Comparison of ENCODE assay signal across 13 cellular contexts in the genomic region with DNA sequence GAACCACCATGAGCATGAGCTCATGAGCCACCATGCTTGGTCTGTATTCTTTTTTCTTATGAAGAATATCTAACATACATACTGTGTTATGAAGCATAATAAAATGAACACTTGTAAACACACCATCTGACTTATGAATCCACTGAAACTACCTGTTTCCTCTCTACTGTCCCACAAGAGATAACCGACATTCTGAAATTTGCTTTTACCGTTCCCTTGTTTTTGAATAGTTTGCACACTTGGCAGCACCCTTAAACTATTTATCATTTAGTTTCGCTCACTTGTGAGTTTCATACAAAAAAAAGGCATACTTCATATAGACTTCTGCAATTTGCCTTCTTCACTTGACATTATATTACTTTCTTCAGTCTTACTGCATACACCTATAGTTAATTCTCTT. TPM values are rescaled to one million over a fixed set of nuclear protein-coding genes. Genes with fewer than 3 reads are reported as not detected.
A peak's percentile ranks its signal among the peaks of the same experiment; 100 is the strongest.
DNase-seq lines count a peak whose midpoint lies in the region; ATAC-seq and TF ChIP-seq lines count a peak whose summit lies in the region.
"Had no signal": no experiment of that assay in that cellular context is flagged by ENCODE, and none has a peak within 500 bp of the region (broad histone marks: within the 10 kb centered on the region; RNA-seq: fewer than 3 reads in every experiment).

No MANE protein-coding gene starts in this region.

- H3K4me3 Mint-ChIP-seq in IgD-negative memory B cell = peak overlapping the region in 2 of 4 donors; percentile 19 to 69
- H3K4me3 Mint-ChIP-seq in endothelial cell (ENCODE audit: unreplicated experiment) = no peak overlapping the region
- H3K4me3 Mint-ChIP-seq in CD8-positive, alpha-beta T cell = no peak overlapping the region

- CTCF ChIA-PET in CD8-positive, alpha-beta T cell (lab: Charles Lee) = no interaction called here

- peaks cover 5% of the 10 kb centered on the region for H3K36me3 Mint-ChIP-seq in IgD-negative memory B cell
- H3K36me3 Mint-ChIP-seq in endothelial cell (ENCODE audit: low read depth, unreplicated experiment) = peaks cover 15% of the 10 kb centered on the region
- peaks cover 59% of the 10 kb centered on the region for H3K36me3 Mint-ChIP-seq in CD8-positive, alpha-beta T cell

- no peak overlapping the region for H3K4me3 ChIP-seq in GM12865 (ENCODE audit: low read depth, low read length)
- H3K4me3 ChIP-seq in CD8-positive, alpha-beta T cell (ENCODE audit: low read depth, low read length) = no peak overlapping the region
- H3K4me3 ChIP-seq: gastroesophageal sphincter had no signal

- intact Hi-C loops in CD8-positive, alpha-beta T cell (cut with DNase I, micrococcal nuclease) = no loop called here

- H3K27me3 ChIP-seq in CD8-positive, alpha-beta T cell (ENCODE audit: insufficient read depth, low read length) = no peaks in the 10 kb centered on the region
- H3K27me3 ChIP-seq: gastroesophageal sphincter had no signal

- H3K27me3 Mint-ChIP-seq in IgD-negative memory B cell (no peaks in the 10 kb centered on the region), endothelial cell (ENCODE audit: unreplicated experiment) (no peaks in the 10 kb centered on the region)
- no peaks in the 10 kb centered on the region for H3K27me3 Mint-ChIP-seq in CD8-positive, alpha-beta T cell (ENCODE audit: low read depth)

- DNase-seq in GM12865 (ENCODE audit: low read depth) (peak; percentile 87), endothelial cell (ENCODE audit: low spot score) (no peak), NCI-H128 (lab: John Stamatoyannopoulos, UW; ENCODE audit: unreplicated experiment) (no peak), SHP77 (lab: John Stamatoyannopoulos, UW) (no peak)
- no peak for DNase-seq in CD8-positive, alpha-beta T cell
- DNase-seq: HCEC 1CT; NCI-H187 treated with DMSO at 0.1 percent for 48 hours; stimulated activated CD4-positive, alpha-beta T cell treated with anti-CD3 and anti-CD28 coated beads, Interleukin-2, amount 100 ng/mL, for 24 hours; trophoblast cell had no signal

- TF ChIP-seq CTCF in GM12865 (IDR thresholded peaks at IDR 0.05; ENCODE audit: insufficient read depth, low read depth, low read length, missing control alignments) (no peak), endothelial cell (IDR thresholded peaks at IDR 0.05; ENCODE audit: unreplicated experiment) (no peak)
- TF ChIP-seq CTCF in CD8-positive, alpha-beta T cell (IDR thresholded peaks at IDR 0.05) = no peak

- no peak overlapping the region for H3K27ac ChIP-seq in CD8-positive, alpha-beta T cell (ENCODE audit: low read depth, low read length)
- H3K27ac ChIP-seq: gastroesophageal sphincter had no signal

- peak; percentile 89 for ATAC-seq in GM19328 (IDR thresholded peaks at IDR 0.05; ENCODE audit: unreplicated experiment)
- peak; percentile 94 for ATAC-seq in HG02852 (IDR thresholded peaks at IDR 0.05; ENCODE audit: unreplicated experiment)
- ATAC-seq in CD8-positive, alpha-beta T cell = no peak
- ATAC-seq: gastroesophageal sphincter had no signal

- POLR2A ChIA-PET in CD8-positive, alpha-beta T cell (lab: Charles Lee) = interaction anchor here (0.7 kb wide), 1 partner anchor 97 kb away, joined by 3 read pairs; no protein-coding TSS in a partner anchor

- H3K4me1 Mint-ChIP-seq in IgD-negative memory B cell (peaks cover 5 to 15% (median 10%) of the 10 kb centered on the region in 3 donors), endothelial cell (ENCODE audit: unreplicated experiment) (no peaks in the 10 kb centered on the region)
- H3K4me1 Mint-ChIP-seq in CD8-positive, alpha-beta T cell (ENCODE audit: low read depth) = peaks cover 17% of the 10 kb centered on the region

- H3K9me3 ChIP-seq in CD8-positive, alpha-beta T cell (ENCODE audit: low read length) = no peaks in the 10 kb centered on the region
- H3K9me3 ChIP-seq: gastroesophageal sphincter had no signal

- H3K27ac Mint-ChIP-seq in IgD-negative memory B cell (peak overlapping the region in 2 of 3 donors; percentile 4 to 48), endothelial cell (ENCODE audit: unreplicated experiment) (no peak overlapping the region)
- H3K27ac Mint-ChIP-seq in CD8-positive, alpha-beta T cell = no peak overlapping the region

- no peaks in the 10 kb centered on the region for H3K4me1 ChIP-seq in CD8-positive, alpha-beta T cell (ENCODE audit: insufficient read depth, low read length)
- H3K4me1 ChIP-seq: gastroesophageal sphincter had no signal

- H3K9me3 Mint-ChIP-seq in IgD-negative memory B cell (no peaks in the 10 kb centered on the region), endothelial cell (ENCODE audit: unreplicated experiment) (no peaks in the 10 kb centered on the region)
- H3K9me3 Mint-ChIP-seq in CD8-positive, alpha-beta T cell = no peaks in the 10 kb centered on the region

- peaks cover 11% of the 10 kb centered on the region for H3K36me3 ChIP-seq in CD8-positive, alpha-beta T cell (ENCODE audit: insufficient read depth, low read length)

RNA-seq across cellular contexts. Expression of a gene that starts 8.9 kb away (rescaled TPM):
- 96.1 TPM for polyA plus RNA-seq in IgD-negative memory B cell
- total RNA-seq in endothelial cell (ENCODE audit: unreplicated experiment) = 85.5 TPM
- 10 to 100 TPM; 24.0 to 26.6 TPM for total RNA-seq in CD8-positive, alpha-beta T cell

RNA-seq across cellular contexts. Expression of a gene that starts 29.8 kb away (rescaled TPM):
- 4.8 TPM for polyA plus RNA-seq in IgD-negative memory B cell
- total RNA-seq in endothelial cell (ENCODE audit: unreplicated experiment) = 15.2 TPM
- 10 to 100 TPM; 35.8 to 36.8 TPM for total RNA-seq in CD8-positive, alpha-beta T cell

Comparison
In these comparisons a context has a peak if more than half of its experiments do, and no peak if none do; other contexts are left out.
1. H3K27ac Mint-ChIP-seq: peak in IgD-negative memory B cell (2 of 3); none in endothelial cell (single experiment) and CD8-positive, alpha-beta T cell (single experiment).